ENCODE assay signal across 1 cellular context in the genomic region with DNA sequence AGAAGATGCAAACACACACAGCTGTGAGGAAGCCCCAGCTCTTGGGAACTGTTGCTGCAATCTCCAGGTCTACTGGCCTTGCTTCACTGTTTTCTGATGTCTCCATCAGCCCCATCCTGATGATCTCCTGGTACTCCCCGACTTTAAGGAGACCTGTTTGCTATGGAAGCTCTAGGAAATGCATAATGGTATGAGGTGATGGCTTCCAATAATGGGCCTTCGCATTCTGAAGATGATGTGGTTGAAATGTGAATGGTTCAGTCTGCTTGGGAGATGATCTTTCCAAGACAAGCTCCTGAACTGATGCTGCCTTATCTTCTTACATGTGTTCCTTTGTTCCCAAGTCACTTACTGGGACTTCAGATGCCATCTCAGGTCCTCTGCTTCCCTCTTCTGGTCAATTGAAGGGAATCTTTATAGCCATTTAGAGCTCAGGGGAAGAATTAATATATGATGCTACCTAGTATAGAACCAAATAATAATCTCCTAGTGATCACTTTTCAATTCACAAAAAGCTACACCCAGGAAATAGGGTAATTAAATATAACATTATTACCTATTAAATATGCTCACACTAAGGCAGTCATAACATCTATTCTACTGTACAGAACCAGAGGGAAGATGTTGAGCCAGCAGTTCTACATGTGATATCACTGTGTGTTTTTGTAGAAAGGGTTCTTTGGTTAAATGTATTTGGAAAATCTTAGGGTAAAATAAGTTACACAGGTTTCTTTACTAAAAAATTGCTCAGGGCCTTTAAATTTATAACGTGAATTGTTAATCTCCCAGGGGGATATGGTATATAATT.
TF ChIP-seq lines count a peak whose summit lies in the region.

No MANE protein-coding gene starts in this region.

TF ChIP-seq in K562, 482 proteins besides CTCF, POLR2A, EP300 and RAD21 (continued from another document):
- TF ChIP-seq, protein P1, sequence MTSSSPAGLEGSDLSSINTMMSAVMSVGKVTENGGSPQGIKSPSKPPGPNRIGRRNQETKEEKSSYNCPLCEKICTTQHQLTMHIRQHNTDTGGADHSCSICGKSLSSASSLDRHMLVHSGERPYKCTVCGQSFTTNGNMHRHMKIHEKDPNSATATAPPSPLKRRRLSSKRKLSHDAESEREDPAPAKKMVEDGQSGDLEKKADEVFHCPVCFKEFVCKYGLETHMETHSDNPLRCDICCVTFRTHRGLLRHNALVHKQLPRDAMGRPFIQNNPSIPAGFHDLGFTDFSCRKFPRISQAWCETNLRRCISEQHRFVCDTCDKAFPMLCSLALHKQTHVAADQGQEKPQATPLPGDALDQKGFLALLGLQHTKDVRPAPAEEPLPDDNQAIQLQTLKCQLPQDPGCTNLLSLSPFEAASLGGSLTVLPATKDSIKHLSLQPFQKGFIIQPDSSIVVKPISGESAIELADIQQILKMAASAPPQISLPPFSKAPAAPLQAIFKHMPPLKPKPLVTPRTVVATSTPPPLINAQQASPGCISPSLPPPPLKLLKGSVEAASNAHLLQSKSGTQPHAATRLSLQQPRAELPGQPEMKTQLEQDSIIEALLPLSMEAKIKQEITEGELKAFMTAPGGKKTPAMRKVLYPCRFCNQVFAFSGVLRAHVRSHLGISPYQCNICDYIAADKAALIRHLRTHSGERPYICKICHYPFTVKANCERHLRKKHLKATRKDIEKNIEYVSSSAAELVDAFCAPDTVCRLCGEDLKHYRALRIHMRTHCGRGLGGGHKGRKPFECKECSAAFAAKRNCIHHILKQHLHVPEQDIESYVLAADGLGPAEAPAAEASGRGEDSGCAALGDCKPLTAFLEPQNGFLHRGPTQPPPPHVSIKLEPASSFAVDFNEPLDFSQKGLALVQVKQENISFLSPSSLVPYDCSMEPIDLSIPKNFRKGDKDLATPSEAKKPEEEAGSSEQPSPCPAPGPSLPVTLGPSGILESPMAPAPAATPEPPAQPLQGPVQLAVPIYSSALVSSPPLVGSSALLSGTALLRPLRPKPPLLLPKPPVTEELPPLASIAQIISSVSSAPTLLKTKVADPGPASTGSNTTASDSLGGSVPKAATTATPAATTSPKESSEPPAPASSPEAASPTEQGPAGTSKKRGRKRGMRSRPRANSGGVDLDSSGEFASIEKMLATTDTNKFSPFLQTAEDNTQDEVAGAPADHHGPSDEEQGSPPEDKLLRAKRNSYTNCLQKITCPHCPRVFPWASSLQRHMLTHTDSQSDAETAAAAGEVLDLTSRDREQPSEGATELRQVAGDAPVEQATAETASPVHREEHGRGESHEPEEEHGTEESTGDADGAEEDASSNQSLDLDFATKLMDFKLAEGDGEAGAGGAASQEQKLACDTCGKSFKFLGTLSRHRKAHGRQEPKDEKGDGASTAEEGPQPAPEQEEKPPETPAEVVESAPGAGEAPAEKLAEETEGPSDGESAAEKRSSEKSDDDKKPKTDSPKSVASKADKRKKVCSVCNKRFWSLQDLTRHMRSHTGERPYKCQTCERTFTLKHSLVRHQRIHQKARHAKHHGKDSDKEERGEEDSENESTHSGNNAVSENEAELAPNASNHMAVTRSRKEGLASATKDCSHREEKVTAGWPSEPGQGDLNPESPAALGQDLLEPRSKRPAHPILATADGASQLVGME (CRISPR knock-in tag; IDR thresholded peaks at IDR 0.05): no peak
- TF ChIP-seq, protein P2, sequence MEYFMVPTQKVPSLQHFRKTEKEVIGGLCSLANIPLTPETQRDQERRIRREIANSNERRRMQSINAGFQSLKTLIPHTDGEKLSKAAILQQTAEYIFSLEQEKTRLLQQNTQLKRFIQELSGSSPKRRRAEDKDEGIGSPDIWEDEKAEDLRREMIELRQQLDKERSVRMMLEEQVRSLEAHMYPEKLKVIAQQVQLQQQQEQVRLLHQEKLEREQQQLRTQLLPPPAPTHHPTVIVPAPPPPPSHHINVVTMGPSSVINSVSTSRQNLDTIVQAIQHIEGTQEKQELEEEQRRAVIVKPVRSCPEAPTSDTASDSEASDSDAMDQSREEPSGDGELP (CRISPR knock-in tag; IDR thresholded peaks at IDR 0.05; ENCODE audit: borderline replicate concordance): no peak
- 0 out of 4 replicates have a peak, but pooled peaks of 1 of the 2 experiments have one; percentile 22 for TF ChIP-seq RCOR1 (IDR thresholded peaks at IDR 0.05; ENCODE audit: borderline replicate concordance in 1 of 2, low read depth in 2 of 2, low read length in 2 of 2)
- no peak for TF ChIP-seq BCOR (IDR thresholded peaks at IDR 0.05)
- TF ChIP-seq ZNF354B (CRISPR knock-in tag; IDR thresholded peaks at IDR 0.05): no peak
- TF ChIP-seq MCM7 (IDR thresholded peaks at IDR 0.05): no peak
- TF ChIP-seq CEBPB (tag; IDR thresholded peaks at IDR 0.05): no peak
- TF ChIP-seq, protein P3, sequence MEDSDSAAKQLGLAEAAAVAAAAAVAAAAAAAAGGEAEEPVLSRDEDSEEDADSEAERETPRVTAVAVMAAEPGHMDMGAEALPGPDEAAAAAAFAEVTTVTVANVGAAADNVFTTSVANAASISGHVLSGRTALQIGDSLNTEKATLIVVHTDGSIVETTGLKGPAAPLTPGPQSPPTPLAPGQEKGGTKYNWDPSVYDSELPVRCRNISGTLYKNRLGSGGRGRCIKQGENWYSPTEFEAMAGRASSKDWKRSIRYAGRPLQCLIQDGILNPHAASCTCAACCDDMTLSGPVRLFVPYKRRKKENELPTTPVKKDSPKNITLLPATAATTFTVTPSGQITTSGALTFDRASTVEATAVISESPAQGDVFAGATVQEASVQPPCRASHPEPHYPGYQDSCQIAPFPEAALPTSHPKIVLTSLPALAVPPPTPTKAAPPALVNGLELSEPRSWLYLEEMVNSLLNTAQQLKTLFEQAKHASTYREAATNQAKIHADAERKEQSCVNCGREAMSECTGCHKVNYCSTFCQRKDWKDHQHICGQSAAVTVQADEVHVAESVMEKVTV (CRISPR knock-in tag; IDR thresholded peaks at IDR 0.05): peak; percentile 71
- TF ChIP-seq, protein P4, sequence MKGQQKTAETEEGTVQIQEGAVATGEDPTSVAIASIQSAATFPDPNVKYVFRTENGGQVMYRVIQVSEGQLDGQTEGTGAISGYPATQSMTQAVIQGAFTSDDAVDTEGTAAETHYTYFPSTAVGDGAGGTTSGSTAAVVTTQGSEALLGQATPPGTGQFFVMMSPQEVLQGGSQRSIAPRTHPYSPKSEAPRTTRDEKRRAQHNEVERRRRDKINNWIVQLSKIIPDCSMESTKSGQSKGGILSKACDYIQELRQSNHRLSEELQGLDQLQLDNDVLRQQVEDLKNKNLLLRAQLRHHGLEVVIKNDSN (CRISPR knock-in tag; IDR thresholded peaks at IDR 0.05): no peak
- TF ChIP-seq, protein P5, sequence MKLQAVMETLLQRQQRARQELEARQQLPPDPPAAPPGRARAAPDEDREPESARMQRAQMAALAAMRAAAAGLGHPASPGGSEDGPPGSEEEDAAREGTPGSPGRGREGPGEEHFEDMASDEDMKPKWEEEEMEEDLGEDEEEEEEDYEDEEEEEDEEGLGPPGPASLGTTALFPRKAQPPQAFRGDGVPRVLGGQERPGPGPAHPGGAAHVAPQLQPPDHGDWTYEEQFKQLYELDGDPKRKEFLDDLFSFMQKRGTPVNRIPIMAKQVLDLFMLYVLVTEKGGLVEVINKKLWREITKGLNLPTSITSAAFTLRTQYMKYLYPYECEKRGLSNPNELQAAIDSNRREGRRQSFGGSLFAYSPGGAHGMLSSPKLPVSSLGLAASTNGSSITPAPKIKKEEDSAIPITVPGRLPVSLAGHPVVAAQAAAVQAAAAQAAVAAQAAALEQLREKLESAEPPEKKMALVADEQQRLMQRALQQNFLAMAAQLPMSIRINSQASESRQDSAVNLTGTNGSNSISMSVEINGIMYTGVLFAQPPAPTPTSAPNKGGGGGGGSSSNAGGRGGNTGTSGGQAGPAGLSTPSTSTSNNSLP (IDR thresholded peaks at IDR 0.05; ENCODE audit: borderline replicate concordance, low read depth, low read length): peak; percentile 53; the same call in 1 of the 2 replicates
- TF ChIP-seq CBX5 (IDR thresholded peaks at IDR 0.05; ENCODE audit: borderline replicate concordance, low read depth): no peak
- peak; percentile 55; the same call in 1 of the 2 replicates for TF ChIP-seq SMC3 (conservative IDR thresholded peaks at IDR 0.05; ENCODE audit: insufficient read depth, low read depth, low read length)
